18 cellular contexts compared by ENCODE assay signal in genomic region chr14:100864206-100864605, GRCh38. TPM values are rescaled to one million over a fixed set of nuclear protein-coding genes. Genes with fewer than 3 reads are reported as not detected.
A peak's percentile ranks its signal among the peaks of the same experiment; 100 is the strongest.
DNase-seq lines count a peak whose midpoint lies in the region; ATAC-seq and TF ChIP-seq lines count a peak whose summit lies in the region.
"Had no signal": no experiment of that assay in that cellular context is flagged by ENCODE, and none has a peak within 500 bp of the region (broad histone marks: within the 10 kb centered on the region; RNA-seq: fewer than 3 reads in every experiment).

No MANE protein-coding gene starts in this region.

- H3K4me1 ChIP-seq in heart left ventricle (no peaks in the 10 kb centered on the region), heart right ventricle (no peaks in the 10 kb centered on the region), RWPE2 (ENCODE audit: insufficient read depth, poor library complexity, severe bottlenecking) (peaks cover 4% of the 10 kb centered on the region), neuronal stem cell (ENCODE audit: control insufficient read depth in 2 of 2, insufficient read depth in 1 of 2, low read depth in 1 of 2, low read length in 2 of 2) (peaks cover 0 to 7% of the 10 kb centered on the region in 2 donors), upper lobe of right lung (no peaks in the 10 kb centered on the region), trophoblast cell (ENCODE audit: control insufficient read depth in 1 of 2, insufficient read depth in 2 of 2, low read length in 2 of 2) (no peaks in the 10 kb centered on the region)
- H3K4me1 ChIP-seq: HAP-1, SJCRH30 had no signal

- H3K18ac ChIP-seq in neuronal stem cell (ENCODE audit: low read length): peak overlapping the region; percentile 9
- no peak overlapping the region for H3K18ac ChIP-seq in trophoblast cell (ENCODE audit: low read length)

- no peak overlapping the region for H4K12ac ChIP-seq in trophoblast cell (ENCODE audit: low read depth, low read length)

- ATAC-seq in heart left ventricle (no peak), heart right ventricle (no peak), RWPE2 (ENCODE audit: low read depth) (no peak), upper lobe of right lung (no peak)

- H2AFZ ChIP-seq in neuronal stem cell (ENCODE audit: low read length) (no peak overlapping the region), trophoblast cell (ENCODE audit: insufficient read depth, low read length, poor library complexity) (no peak overlapping the region)

- H4K8ac ChIP-seq in neuronal stem cell (ENCODE audit: low read depth, low read length): no peak overlapping the region
- no peak overlapping the region for H4K8ac ChIP-seq in trophoblast cell (ENCODE audit: low read depth, low read length)

- DNase-seq in heart left ventricle (peak in 3 of 5 donors; percentile 0 to 20 (median 2)), heart right ventricle (no peak), RWPE2 (ENCODE audit: low spot score) (peak; percentile 32), neuronal stem cell (ENCODE audit: low spot score) (no peak), upper lobe of right lung (peak; percentile 42), trophoblast cell (no peak), NCI-H446 (lab: John Stamatoyannopoulos, UW) (no peak)
- DNase-seq: DMS79, NCI-H1417, NCI-H1930, NCI-H345, NCI-H526, RPMI8226, SJCRH30 had no signal

- H3K4me2 ChIP-seq in neuronal stem cell (ENCODE audit: insufficient read depth, low read length, poor library complexity, severe bottlenecking) (no peak overlapping the region), trophoblast cell (ENCODE audit: low read length) (no peak overlapping the region)
- H3K4me2 ChIP-seq: BLaER1 treated with 17β-estradiol and CSF1 and Interleukin-3, amounts not matched to agents 10 nM and 100 nM had no signal

- H3K27me3 ChIP-seq in heart left ventricle (peaks cover 0 to 9% (median 0%) of the 10 kb centered on the region in 9 donors), heart right ventricle (peaks cover 0 to 9% (median 3%) of the 10 kb centered on the region in 7 donors), RWPE2 (ENCODE audit: insufficient read depth, poor library complexity, severe bottlenecking) (no peaks in the 10 kb centered on the region), neuronal stem cell (ENCODE audit: control insufficient read depth in 3 of 3, insufficient read depth in 3 of 3, low read depth in 1 of 3, low read length in 3 of 3) (no peaks in the 10 kb centered on the region), upper lobe of right lung (no peaks in the 10 kb centered on the region), trophoblast cell (ENCODE audit: insufficient read depth, low read length) (no peaks in the 10 kb centered on the region)
- H3K27me3 ChIP-seq: BLaER1 treated with 17β-estradiol and CSF1 and Interleukin-3, amounts not matched to agents 10 nM and 100 nM; SJCRH30 had no signal

- no peak overlapping the region for H2AK5ac ChIP-seq in neuronal stem cell (ENCODE audit: low read depth, low read length)
- H2AK5ac ChIP-seq in trophoblast cell (ENCODE audit: low read length): no peak overlapping the region

- H3K9me3 ChIP-seq in heart left ventricle (no peaks in the 10 kb centered on the region), heart right ventricle (no peaks in the 10 kb centered on the region), RWPE2 (ENCODE audit: severe bottlenecking) (no peaks in the 10 kb centered on the region), neuronal stem cell (replicated peaks in 1 of 2; ENCODE audit: control insufficient read depth in 2 of 2, insufficient read depth in 1 of 2, low read depth in 1 of 2, low read length in 2 of 2) (peaks cover 0 to 7% of the 10 kb centered on the region in 2 donors), upper lobe of right lung (no peaks in the 10 kb centered on the region), trophoblast cell (ENCODE audit: insufficient read depth, low read depth, low read length) (peaks cover 15% of the 10 kb centered on the region)
- H3K9me3 ChIP-seq: HAP-1, SJCRH30 had no signal

- H3K79me1 ChIP-seq in neuronal stem cell (ENCODE audit: low read depth, low read length) (no peaks in the 10 kb centered on the region), trophoblast cell (ENCODE audit: low read length) (no peaks in the 10 kb centered on the region)

- TF ChIP-seq POLR2A in heart left ventricle (IDR thresholded peaks at IDR 0.05): no peak

- no peak overlapping the region for H3K14ac ChIP-seq in neuronal stem cell (ENCODE audit: low read length)
- H3K14ac ChIP-seq in trophoblast cell (ENCODE audit: low read length): no peak overlapping the region

- WGBS in heart left ventricle, 4 donors: 83 to 92% (median 90%) methylated on average over 8 to 10 of the region's 10 CpGs
- 91 to 94% methylated on average over 10 of the region's 10 CpGs for WGBS in heart right ventricle, 2 donors
- WGBS in neuronal stem cell (ENCODE audit: extremely low coverage in 2 of 2, insufficient read length in 2 of 2, insufficient replicate concordance in 1 of 2), 2 donors: no CpG with 5 or more reads among the region's 10 CpGs
- WGBS in trophoblast cell (ENCODE audit: extremely low coverage, insufficient coverage, insufficient read length): no CpG with 5 or more reads among the region's 10 CpGs

- intact Hi-C loops in heart left ventricle (cut with DNase I): no loop called here
- intact Hi-C loops in heart right ventricle (cut with DNase I): no loop called here
- intact Hi-C loops in upper lobe of right lung (cut with DNase I): no loop called here

- H3K4me3 ChIP-seq in heart left ventricle (no peak overlapping the region), heart right ventricle (no peak overlapping the region), RWPE2 (ENCODE audit: severe bottlenecking) (no peak overlapping the region), neuronal stem cell (ENCODE audit: low read length in 2 of 2) (no peak overlapping the region), upper lobe of right lung (no peak overlapping the region), trophoblast cell (ENCODE audit: low read depth, low read length) (no peak overlapping the region)
- H3K4me3 ChIP-seq: BLaER1 treated with 17β-estradiol and CSF1 and Interleukin-3, amounts not matched to agents 10 nM and 100 nM; HAP-1; SJCRH30 had no signal

- no peak overlapping the region for H3K27ac ChIP-seq in heart left ventricle
- no peak overlapping the region for H3K27ac ChIP-seq in heart right ventricle
- H3K27ac ChIP-seq in RWPE2 (ENCODE audit: poor library complexity, severe bottlenecking): no peak overlapping the region
- H3K27ac ChIP-seq in neuronal stem cell (replicated peaks; ENCODE audit: low read length): no peak overlapping the region
- H3K27ac ChIP-seq in upper lobe of right lung: no peak overlapping the region
- no peak overlapping the region for H3K27ac ChIP-seq in trophoblast cell (ENCODE audit: low read depth, low read length)
- H3K27ac ChIP-seq: BLaER1 treated with 17β-estradiol and CSF1 and Interleukin-3, amounts not matched to agents 10 nM and 100 nM; SJCRH30 had no signal

- no peak overlapping the region for H2BK15ac ChIP-seq in neuronal stem cell (ENCODE audit: low read length)

- H3K9ac ChIP-seq in neuronal stem cell (ENCODE audit: low read depth, low read length, poor library complexity): no peak overlapping the region
- no peak overlapping the region for H3K9ac ChIP-seq in trophoblast cell (ENCODE audit: low read length)
- H3K9ac ChIP-seq: BLaER1 treated with 17β-estradiol and CSF1 and Interleukin-3, amounts not matched to agents 10 nM and 100 nM had no signal

- H3K79me2 ChIP-seq in trophoblast cell (ENCODE audit: control insufficient read depth, insufficient read depth, low read length, poor library complexity): no peaks in the 10 kb centered on the region

- H2BK12ac ChIP-seq in neuronal stem cell (ENCODE audit: low read length): no peak overlapping the region
- H2BK12ac ChIP-seq in trophoblast cell (ENCODE audit: low read length): no peak overlapping the region

- H3K23ac ChIP-seq in neuronal stem cell (ENCODE audit: low read depth, low read length, poor library complexity): no peak overlapping the region
- H3K23ac ChIP-seq in trophoblast cell (ENCODE audit: low read length): no peak overlapping the region

- H3K4ac ChIP-seq in neuronal stem cell (ENCODE audit: low read length) (no peak overlapping the region), trophoblast cell (ENCODE audit: low read depth, low read length) (no peak overlapping the region)

- H2BK5ac ChIP-seq in neuronal stem cell (ENCODE audit: low read length) (no peak overlapping the region), trophoblast cell (ENCODE audit: low read depth, low read length, poor library complexity) (no peak overlapping the region)

- H3K36me3 ChIP-seq in heart left ventricle (no peaks in the 10 kb centered on the region), heart right ventricle (no peaks in the 10 kb centered on the region), RWPE2 (ENCODE audit: low read depth) (no peaks in the 10 kb centered on the region), neuronal stem cell (replicated peaks in 1 of 2; ENCODE audit: control insufficient read depth in 2 of 2, insufficient read depth in 2 of 2, low read length in 2 of 2) (no peaks in the 10 kb centered on the region), upper lobe of right lung (no peaks in the 10 kb centered on the region), trophoblast cell (ENCODE audit: control insufficient read depth in 1 of 2, insufficient read depth in 2 of 2, low read length in 2 of 2) (no peaks in the 10 kb centered on the region)
- H3K36me3 ChIP-seq: BLaER1 treated with 17β-estradiol and CSF1 and Interleukin-3, amounts not matched to agents 10 nM and 100 nM; HAP-1 had no signal

- H2BK120ac ChIP-seq in neuronal stem cell (ENCODE audit: low read depth, low read length) (no peak overlapping the region), trophoblast cell (ENCODE audit: insufficient read depth, low read length, poor library complexity) (no peak overlapping the region)

- TF ChIP-seq CTCF in heart left ventricle (IDR thresholded peaks at IDR 0.05): no peak
- no peak for TF ChIP-seq CTCF in heart right ventricle (IDR thresholded peaks at IDR 0.05)
- TF ChIP-seq CTCF in RWPE2 (IDR thresholded peaks at IDR 0.05; ENCODE audit: poor library complexity, severe bottlenecking): no peak
- no peak for TF ChIP-seq CTCF in upper lobe of right lung (IDR thresholded peaks at IDR 0.05)

- H4K91ac ChIP-seq in neuronal stem cell (ENCODE audit: low read depth, low read length, poor library complexity): no peak overlapping the region
- no peak overlapping the region for H4K91ac ChIP-seq in trophoblast cell (ENCODE audit: low read depth, low read length)

RNA-seq across cellular contexts. Expression of gene MEG3, which starts 38.3 kb away (rescaled TPM):
- total RNA-seq in heart left ventricle (10 to 100 TPM in 4 of 9 donors, 1 to 10 TPM in 5; 3.6 to 37.7 (median 9.9) TPM), heart right ventricle (10 to 100 TPM in 7 of 10 donors, 1 to 10 TPM in 3; 8.4 to 27.8 (median 12.4) TPM), upper lobe of right lung (15.6 TPM)
- polyA plus RNA-seq in heart left ventricle (10 to 100 TPM in 1 of 2 donors, 1 to 10 TPM in 1; 5.6 to 36.7 TPM), heart right ventricle (100 to 1,000 TPM in 1 of 2 donors, 1 to 10 TPM in 1; 7.7 to 122 TPM)
- 61.0 TPM for polyA plus RNA-seq in neuronal stem cell (2013, experiment 1 of 2)
- polyA plus RNA-seq in neuronal stem cell (2013, experiment 2 of 2): 58.1 TPM
- 0.18 and 0.23 TPM in 2 replicates for polyA plus RNA-seq in trophoblast cell (2013)
- total RNA-seq: PC-3 had no signal

RNA-seq across cellular contexts. Expression of gene RTL1, which starts 39.3 kb away (rescaled TPM):
- total RNA-seq in heart left ventricle (not detected), heart right ventricle (not detected), upper lobe of right lung (not detected)
- polyA plus RNA-seq in heart left ventricle (not detected), heart right ventricle (not detected)
- 3.6 TPM for polyA plus RNA-seq in neuronal stem cell (2013, experiment 1 of 2)
- polyA plus RNA-seq in neuronal stem cell (2013, experiment 2 of 2): 3.6 TPM
- polyA plus RNA-seq in trophoblast cell (2013): 0.01 and 0.03 TPM in 2 replicates
- total RNA-seq: IMR-90, PC-3 had no signal
- polyA plus RNA-seq: IMR-90 had no signal

Comparison
In these comparisons a context has a peak if more than half of its experiments do, and no peak if none do; other contexts are left out.
1. DNase-seq: peak in heart left ventricle (3 of 5), RWPE2 (single experiment) and upper lobe of right lung (single experiment); none in heart right ventricle (0 of 2), neuronal stem cell (single experiment), trophoblast cell (0 of 2) and NCI-H446 (0 of 2).